8 cellular contexts compared by ENCODE assay signal in genomic region chr2:111897924-111898702, GRCh38. TPM values are rescaled to one million over a fixed set of nuclear protein-coding genes. Genes with fewer than 3 reads are reported as not detected.
DNase-seq lines count a peak whose midpoint lies in the region; ATAC-seq and TF ChIP-seq lines count a peak whose summit lies in the region.

Gene MERTK, plus strand, starts transcription at chr2:111898607. Its CDS starts 129 bp downstream, at chr2:111898736.

- H3K4me3 ChIP-seq in AG09309 (ENCODE audit: control insufficient read depth, low read depth, low read length) = peak within 1 kb of the TSS; percentile 62
- peak within 1 kb of the TSS; percentile 66 for H3K4me3 ChIP-seq in osteoblast (ENCODE audit: insufficient read depth, low read length)
- H3K4me3 ChIP-seq in uterus = peak within 1 kb of the TSS; percentile 67 to 81

- H3K4me2 ChIP-seq in osteoblast (ENCODE audit: insufficient read depth, low read length) = peak within 1 kb of the TSS; percentile 87

- H2AFZ ChIP-seq in osteoblast (ENCODE audit: low read length) = peak within 1 kb of the TSS; percentile 82

- H4K20me1 ChIP-seq in osteoblast (ENCODE audit: insufficient read depth, low read length) = no peaks in the 10 kb centered on the region

- H3K36me3 Mint-ChIP-seq in activated naive CD8-positive, alpha-beta T cell = no peaks in the 10 kb centered on the region

- H3K27me3 ChIP-seq in osteoblast (ENCODE audit: insufficient read depth, low read length) (peaks cover 48% of the 10 kb centered on the region), uterus (no peaks in the 10 kb centered on the region)

- H3K4me1 ChIP-seq in osteoblast (ENCODE audit: insufficient read depth, low read length) = peaks cover 14% of the 10 kb centered on the region
- peaks cover 4 to 5% of the 10 kb centered on the region in 2 donors for H3K4me1 ChIP-seq in uterus

- peak; percentile 48 for TF ChIP-seq CTCF in AG09309 (IDR thresholded peaks at IDR 0.05; ENCODE audit: control insufficient read depth, insufficient read depth, low read depth, low read length, missing control alignments)
- peak; percentile 42 for TF ChIP-seq CTCF in osteoblast (IDR thresholded peaks at IDR 0.05; ENCODE audit: extremely low read depth, low read depth, low read length)
- peak; percentile 75 to 76 (median 76) for TF ChIP-seq CTCF in uterus (IDR thresholded peaks at IDR 0.05)

- H3K4me1 Mint-ChIP-seq in activated naive CD8-positive, alpha-beta T cell (ENCODE audit: low read depth) = peaks cover 15% of the 10 kb centered on the region

- no peaks in the 10 kb centered on the region for H3K79me2 ChIP-seq in osteoblast (ENCODE audit: insufficient read depth, low read length)

- H3K27ac ChIP-seq in osteoblast (ENCODE audit: low read depth, low read length) (no peak within 1 kb of the TSS), uterus (peak within 1 kb of the TSS; percentile 87 to 96)

- H3K27me3 Mint-ChIP-seq in activated naive CD8-positive, alpha-beta T cell = peaks cover 17% of the 10 kb centered on the region

- no peaks in the 10 kb centered on the region for H3K9me3 Mint-ChIP-seq in activated naive CD8-positive, alpha-beta T cell (ENCODE audit: low read depth)

- peak; percentile 53 to 73 for TF ChIP-seq POLR2A in uterus (IDR thresholded peaks at IDR 0.05)

- H3K36me3 ChIP-seq in osteoblast (ENCODE audit: insufficient read depth, low read length) (no peaks in the 10 kb centered on the region), uterus (no peaks in the 10 kb centered on the region)

- H3K9me3 ChIP-seq in osteoblast (ENCODE audit: low read depth, low read length) = no peaks in the 10 kb centered on the region
- no peaks in the 10 kb centered on the region for H3K9me3 ChIP-seq in uterus

- intact Hi-C loops in head of caudate nucleus (cut with DNase I) (loop anchor here (5.0 kb wide), 1 partner anchor 154 kb away; no protein-coding TSS in a partner anchor), uterus (cut with DNase I; ENCODE audit: low total_unique reads) (loop anchor here (5.0 kb wide), 1 partner anchor 149 kb away; no protein-coding TSS in a partner anchor)

- peak within 1 kb of the TSS; percentile 84 for H3K4me3 Mint-ChIP-seq in activated naive CD8-positive, alpha-beta T cell

- H3K27ac Mint-ChIP-seq in activated naive CD8-positive, alpha-beta T cell = no peak within 1 kb of the TSS

- DNase-seq in AG09309 (ENCODE audit: low read depth) (no peak), KBM-7 (peak; percentile 89), SK-MEL-5 (ENCODE audit: low read depth, low spot score) (peak; percentile 91), head of caudate nucleus (peak in 40 of 42 donors; percentile 63 to 90 (median 78)), osteoblast (ENCODE audit: insufficient read length, low spot score, missing footprints) (peak; percentile 93), uterus (peak; percentile 87 to 90)

- peak; percentile 62 for ATAC-seq in GM19023 (IDR thresholded peaks at IDR 0.05; ENCODE audit: unreplicated experiment)

- in situ Hi-C loops in KBM-7 (cut with MboI; ENCODE audit: low pct_unique_long_range_greater_than_20kb, low sequenced_read_pairs) (loop anchor here (25.0 kb wide), 1 partner anchor 664 kb away; no protein-coding TSS in a partner anchor), SK-MEL-5 (cut with HindIII; ENCODE audit: low pct_unique_long_range_greater_than_20kb, low sequenced_read_pairs) (no loop called here)

RNA-seq across cellular contexts. Expression of gene MERTK, which starts in this region (rescaled TPM):
- 220 and 225 TPM in 2 replicates for total RNA-seq in SK-MEL-5 (2014; rRNA removed; shearing (Covaris generic))
- 166 and 193 TPM in 2 replicates for polyA plus RNA-seq in SK-MEL-5 (2015; cell fraction: cytosol; rRNA removed)
- polyA plus RNA-seq in SK-MEL-5 (2015; cell fraction: nucleus; rRNA removed) = 916 and 1,126 TPM in 2 replicates
- total RNA-seq in osteoblast (0.59 and 0.72 TPM in 2 replicates), uterus (10 to 100 TPM; 10.6 to 36.6 (median 24.6) TPM)

Comparison
In these comparisons a context has a peak if more than half of its experiments do, and no peak if none do; other contexts are left out.
1. Peak in DNase-seq, H3K4me3 ChIP-seq and H3K4me2 ChIP-seq in osteoblast; RNA of the gene not detected or under 1 TPM.